ENCODE assay signal across 19 cellular contexts in the genomic region with DNA sequence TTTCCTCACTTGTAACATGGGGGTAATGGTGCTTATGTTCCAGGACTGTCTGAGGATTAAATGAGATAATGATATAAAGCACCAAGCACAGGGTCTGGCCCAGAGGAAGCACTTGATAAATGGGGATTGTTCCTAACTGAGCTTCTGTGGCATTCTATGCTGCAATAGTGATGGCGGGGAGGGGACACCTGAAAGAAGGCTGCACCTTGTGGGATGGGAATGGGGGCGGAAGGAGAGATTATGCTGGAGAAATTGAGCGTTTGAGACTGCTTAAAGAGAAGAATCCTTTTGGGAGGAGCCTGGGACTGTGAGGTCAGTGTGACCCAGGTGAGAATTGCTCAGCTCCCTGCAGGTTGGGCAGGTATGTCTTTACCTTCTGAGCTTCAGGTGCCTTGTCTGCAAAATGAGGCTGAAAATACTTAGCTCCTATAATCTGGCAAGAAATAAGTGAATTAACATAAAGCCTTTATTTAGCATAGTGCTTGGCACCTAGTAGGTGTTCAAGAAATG. TPM values are rescaled to one million over a fixed set of nuclear protein-coding genes. Genes with fewer than 3 reads are reported as not detected.
DNase-seq lines count a peak whose midpoint lies in the region; ATAC-seq, FAIRE-seq and TF ChIP-seq lines count a peak whose summit lies in the region.
"Had no signal": no experiment of that assay in that cellular context is flagged by ENCODE, and none has a peak within 500 bp of the region (broad histone marks: within the 10 kb centered on the region; RNA-seq: fewer than 3 reads in every experiment).

No MANE protein-coding gene starts in this region.

- H3K27ac ChIP-seq in BLaER1 treated with 17β-estradiol and CSF1 and Interleukin-3, amounts not matched to agents 10 nM and 100 nM = no peak overlapping the region
- H3K27ac ChIP-seq in K562 (ENCODE audit: extremely low read depth, low read depth, low read length) (no peak overlapping the region), stomach (peak overlapping the region in 3 of 5 donors; percentile 55 to 67 (median 67))
- H3K27ac ChIP-seq: GM23248, SJSA1 had no signal

- peak overlapping the region in 7 of 11 experiments; percentile 16 to 55 (median 39); a peak in 10 of 22 replicates for H3K4me2 ChIP-seq in BLaER1 treated with 17β-estradiol and CSF1 and Interleukin-3, amounts not matched to agents 10 nM and 100 nM
- no peak overlapping the region for H3K4me2 ChIP-seq in K562 (ENCODE audit: insufficient read depth, low read length)

- no peaks in the 10 kb centered on the region for H4K20me1 ChIP-seq in BLaER1 treated with 17β-estradiol and CSF1 and Interleukin-3, amounts not matched to agents 10 nM and 100 nM
- H4K20me1 ChIP-seq in K562 (replicated peaks; ENCODE audit: control insufficient read depth, insufficient read depth, low read length) = no peaks in the 10 kb centered on the region

- TF ChIP-seq EP300 in K562 (IDR thresholded peaks at IDR 0.05; ENCODE audit: low read length) = no peak
- no peak for TF ChIP-seq EP300 in stomach (IDR thresholded peaks at IDR 0.05)

- no peak overlapping the region for H2AFZ ChIP-seq in K562 (ENCODE audit: low read depth, low read length)
- H2AFZ ChIP-seq: GM23248 had no signal

- DNase-seq in K562 (ENCODE audit: extremely low read depth in 1 of 4, low spot score in 3 of 4) (no peak), head of caudate nucleus (peak in 27 of 42 donors; percentile 9 to 74 (median 40)), stomach (no peak), T1000 (lab: John Stamatoyannopoulos, UW) (no peak)
- DNase-seq: CD4-positive, CD25-positive, alpha-beta regulatory T cell; DMS79 treated with DMSO at 0.1 percent for 48 hours; GM23248; Kasumi-1; NCI-H1694 treated with DMSO at 0.1 percent for 48 hours; NCI-H2081 treated with DMSO at 0.1 percent for 48 hours; NCI-H446; NCI-H526 had no signal

- 25% methylated on average over 3 of the region's 3 CpGs for WGBS in K562 (ENCODE audit: insufficient coverage, low coverage, missing lambda C conversion rate)
- 79 to 88% (median 83%) methylated on average over 3 of the region's 3 CpGs for WGBS in stomach, 5 donors

- H3K9me3 ChIP-seq in BLaER1 treated with 17β-estradiol and CSF1 and Interleukin-3, amounts not matched to agents 10 nM and 100 nM (replicated peaks in 1 of 11) = no peaks in the 10 kb centered on the region
- H3K9me3 ChIP-seq in K562 (replicated peaks; ENCODE audit: control insufficient read depth, insufficient read depth, low read depth, low read length) (no peaks in the 10 kb centered on the region), stomach (no peaks in the 10 kb centered on the region)
- H3K9me3 ChIP-seq: SJSA1 had no signal

- intact Hi-C loops in K562 (cut with micrococcal nuclease) (no loop called here), head of caudate nucleus (cut with DNase I) (no loop called here), stomach (cut with DNase I; ENCODE audit: low total_unique reads) (no loop called here)

- TF ChIP-seq CTCF in K562 (IDR thresholded peaks at IDR 0.05 in 2 of 3, conservative IDR thresholded peaks at IDR 0.05 in 1 of 3; ENCODE audit: insufficient read depth in 2 of 3, low read depth in 1 of 3, low read length in 3 of 3) = no peak
- TF ChIP-seq CTCF in stomach (IDR thresholded peaks at IDR 0.05) = no peak

- H3K4me1 ChIP-seq in BLaER1 treated with 17β-estradiol and CSF1 and Interleukin-3, amounts not matched to agents 10 nM and 100 nM = peaks cover 10 to 36% (median 30%) of the 10 kb centered on the region in 10 experiments; a peak in 19 of 20 replicates
- H3K4me1 ChIP-seq in K562 (replicated peaks in 1 of 2; ENCODE audit: control insufficient read depth in 2 of 2, insufficient read depth in 2 of 2, low read length in 2 of 2) = peaks cover 0 to 3% of the 10 kb centered on the region in 2 experiments; a peak in 1 of 5 replicates
- H3K4me1 ChIP-seq in stomach = peaks cover 0 to 17% (median 0%) of the 10 kb centered on the region in 4 donors
- H3K4me1 ChIP-seq: SJSA1 had no signal

- TF ChIP-seq RAD21 in K562 (CRISPR knock-in tag; conservative IDR thresholded peaks at IDR 0.05 in 1 of 2, IDR thresholded peaks at IDR 0.05 in 1 of 2) = no peak

- ATAC-seq in K562 (no peak), HG03571 (IDR thresholded peaks at IDR 0.05; ENCODE audit: unreplicated experiment) (no peak), GM18870 (IDR thresholded peaks at IDR 0.05; ENCODE audit: unreplicated experiment) (no peak)
- ATAC-seq: HCT116 had no signal

- H3K9me1 ChIP-seq in K562 (ENCODE audit: control insufficient read depth, insufficient read depth, low read length) = no peaks in the 10 kb centered on the region

- no peaks in the 10 kb centered on the region for H3K36me3 ChIP-seq in BLaER1 treated with 17β-estradiol and CSF1 and Interleukin-3, amounts not matched to agents 10 nM and 100 nM
- H3K36me3 ChIP-seq in K562 (ENCODE audit: control insufficient read depth, insufficient read depth, low read length) (no peaks in the 10 kb centered on the region), stomach (no peaks in the 10 kb centered on the region)
- H3K36me3 ChIP-seq: SJSA1 had no signal

- no peaks in the 10 kb centered on the region for H3K79me2 ChIP-seq in K562 (ENCODE audit: control insufficient read depth, insufficient read depth, low read length)

- FAIRE-seq in K562 (lab: Jason Lieb, UNC) = peak; percentile 19
- FAIRE-seq: A204.1, RCC 7860 had no signal

- POLR2A ChIA-PET in K562 (lab: Yijun Ruan, JAX) = interaction anchor here (0.7 to 1.8 kb wide), 4 partner anchors 9 to 102 kb away, joined by 3 to 6 read pairs (median 5); no protein-coding TSS in a partner anchor

- BruUV-seq in K562 (replicated peaks; lab: Mats Ljungman, UMichigan) = no TSS peak

- TF ChIP-seq POLR2A in K562 (conservative IDR thresholded peaks at IDR 0.05) (no peak), stomach (IDR thresholded peaks at IDR 0.05) (no peak)

- no peaks in the 10 kb centered on the region for H3K27me3 ChIP-seq in BLaER1 treated with 17β-estradiol and CSF1 and Interleukin-3, amounts not matched to agents 10 nM and 100 nM
- H3K27me3 ChIP-seq in K562 (ENCODE audit: control insufficient read depth in 2 of 2, insufficient read depth in 2 of 2, low read length in 2 of 2) (peaks cover 5 to 9% of the 10 kb centered on the region in 2 experiments; a peak in 3 of 5 replicates), stomach (no peaks in the 10 kb centered on the region)
- H3K27me3 ChIP-seq: SJSA1 had no signal

- H3K4me3 ChIP-seq in BLaER1 treated with 17β-estradiol and CSF1 and Interleukin-3, amounts not matched to agents 10 nM and 100 nM = no peak overlapping the region
- H3K4me3 ChIP-seq in K562 (no peak overlapping the region), stomach (no peak overlapping the region)
- H3K4me3 ChIP-seq: GM23248, SJSA1 had no signal

- in situ Hi-C loops in K562 (cut with MboI) = no loop called here

- no peak overlapping the region for H3K9ac ChIP-seq in BLaER1 treated with 17β-estradiol and CSF1 and Interleukin-3, amounts not matched to agents 10 nM and 100 nM
- no peak overlapping the region for H3K9ac ChIP-seq in K562 (ENCODE audit: insufficient read depth in 1 of 2, low read depth in 2 of 2, low read length in 2 of 2)
- H3K9ac ChIP-seq: GM23248 had no signal

- CTCF ChIA-PET in K562 (lab: Yijun Ruan, JAX; ENCODE audit: low intra/inter-chr PET ratio) = no interaction called here

TF ChIP-seq in K562, 482 proteins besides CTCF, POLR2A, EP300 and RAD21 (continues in another document):
- TF ChIP-seq JUNB (CRISPR knock-in tag; conservative IDR thresholded peaks at IDR 0.05) = no peak
- no peak for TF ChIP-seq ASH1L (IDR thresholded peaks at IDR 0.05; ENCODE audit: borderline replicate concordance, low read depth, partially characterized antibody)
- no peak for TF ChIP-seq NONO (IDR thresholded peaks at IDR 0.05; ENCODE audit: low read depth in 2 of 2, low read length in 1 of 2)
- TF ChIP-seq PCBP1 (IDR thresholded peaks at IDR 0.05; ENCODE audit: low read depth, low read length, poor library complexity, severe bottlenecking) = no peak
- TF ChIP-seq KAT7 (CRISPR knock-in tag; IDR thresholded peaks at IDR 0.05; ENCODE audit: borderline replicate concordance) = no peak
- no peak for TF ChIP-seq ZBTB7A (IDR thresholded peaks at IDR 0.05; ENCODE audit: borderline replicate concordance, control insufficient read depth, low read depth, low read length)
- no peak for TF ChIP-seq FOS (IDR thresholded peaks at IDR 0.05; ENCODE audit: extremely low read depth, insufficient read length)
- no peak for TF ChIP-seq SIX5 (IDR thresholded peaks at IDR 0.05; ENCODE audit: borderline replicate concordance in 1 of 2, insufficient read depth in 1 of 2, low read depth in 1 of 2, low read length in 2 of 2)
- no peak for TF ChIP-seq ZNF174 (CRISPR knock-in tag; IDR thresholded peaks at IDR 0.05)
- no peak for TF ChIP-seq NFE2L1 (tag; IDR thresholded peaks at IDR 0.05; ENCODE audit: borderline replicate concordance, low read depth)
- no peak for TF ChIP-seq L3MBTL2 (IDR thresholded peaks at IDR 0.05)
- no peak for TF ChIP-seq DACH1 (IDR thresholded peaks at IDR 0.05; ENCODE audit: partially characterized antibody)
- no peak for TF ChIP-seq SOX6 (IDR thresholded peaks at IDR 0.05)
- no peak for TF ChIP-seq TBP (optimal IDR thresholded peaks at IDR 0.05; ENCODE audit: low read depth, low read length)
- no peak for TF ChIP-seq POLR2B (IDR thresholded peaks at IDR 0.05; ENCODE audit: low read depth, partially characterized antibody)
- no peak for TF ChIP-seq DPF2 (IDR thresholded peaks at IDR 0.05)
- TF ChIP-seq CHD1 (IDR thresholded peaks at IDR 0.05; ENCODE audit: low read length) = no peak

RNA-seq across cellular contexts. Expression of gene CTPS1, which starts 55.9 kb away (rescaled TPM):
- 238 and 252 TPM in 2 replicates for total RNA-seq in K562 (2011; cell fraction: chromatin; rRNA removed; ENCODE audit: low replicate concordance)
- 123 and 132 TPM in 2 replicates for total RNA-seq in K562 (2011; cell fraction: nucleolus; rRNA removed)
- 153 and 182 TPM in 2 replicates for total RNA-seq in K562 (2011; cell fraction: nucleoplasm; rRNA removed)
- total RNA-seq in K562 (2014; rRNA removed) (87.7 and 103 TPM in 2 replicates), K562 (2014; rRNA removed; fragmentation: Illumina TruSeq; extraction: Trizol) (93.9 and 99.0 TPM in 2 replicates), K562 (2015; rRNA removed; fragmentation: Illumina TruSeq; extraction: Trizol) (101 and 103 TPM in 2 replicates), K562 (2021) (106 and 113 TPM in 2 replicates), stomach (10 to 100 TPM; 14.0 to 45.5 (median 32.7) TPM)
- polyA plus RNA-seq in K562 (2011; rRNA removed) (44.0 and 44.4 TPM in 2 replicates), K562 (2014; fragmentation: Illumina TruSeq; extraction: Trizol) (152 and 164 TPM in 2 replicates), K562 (2014; fragmentation: Nextera tagmentation; extraction: Ambion mirVana) (10 to 100 TPM; 71.5 to 72.2 TPM), K562 (2014; rRNA removed) (70.6 and 88.0 TPM in 2 replicates), stomach (1 to 10 TPM; 6.4 to 9.8 (median 8.1) TPM)
- 23.4 and 35.2 TPM in 2 replicates for polyA plus RNA-seq in K562 (2011; cell fraction: cytosol; rRNA removed)
- polyA plus RNA-seq in K562 (2011; cell fraction: nucleus; rRNA removed) = 165 and 227 TPM in 2 replicates
- 58.1 and 83.7 TPM in 2 replicates for polyA plus RNA-seq in K562 (2012)
- polyA minus RNA-seq in K562 (2011; rRNA and poly(A)+ RNA removed) = 90.7 and 96.2 TPM in 2 replicates
- 36.2 and 42.9 TPM in 2 replicates for polyA minus RNA-seq in K562 (2011; cell fraction: cytosol; rRNA and poly(A)+ RNA removed)
- 78.6 and 121 TPM in 2 replicates for polyA minus RNA-seq in K562 (2011; cell fraction: nucleus; rRNA and poly(A)+ RNA removed)

Comparison
In these comparisons a context has a peak if more than half of its experiments do, and no peak if none do; other contexts are left out.
1. H3K27ac ChIP-seq: peak in stomach (3 of 5); none in BLaER1 treated with 17β-estradiol and CSF1 and Interleukin-3, amounts not matched to agents 10 nM and 100 nM (0 of 11) and K562 (single experiment).
2. DNase-seq: peak in head of caudate nucleus (27 of 42); none in K562 (0 of 4), stomach (single experiment) and T1000 (single experiment).